35 cellular contexts compared by ENCODE assay signal in the genomic region with DNA sequence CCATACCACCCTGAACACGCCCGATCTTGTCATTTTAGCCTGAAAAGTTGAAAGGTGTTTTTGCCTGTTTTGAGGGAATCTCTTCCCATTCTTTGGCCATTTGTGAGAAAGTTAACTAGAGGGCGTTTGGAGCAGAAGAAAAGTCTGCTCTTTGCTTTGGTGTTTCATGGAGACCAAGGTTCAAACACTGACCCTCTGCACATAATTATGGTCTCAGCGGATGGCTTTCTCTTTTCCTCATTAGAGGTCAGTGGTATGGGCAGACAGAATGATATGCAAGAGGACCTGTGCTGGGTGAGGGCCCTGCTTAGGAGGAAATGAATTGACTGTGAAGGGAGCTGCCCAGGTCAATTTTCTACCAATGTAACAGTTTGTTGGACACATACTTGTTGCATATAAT.
"Had no signal": no experiment of that assay in that cellular context is flagged by ENCODE, and none has a peak within 500 bp of the region (broad histone marks: within the 10 kb centered on the region; RNA-seq: fewer than 3 reads in every experiment).

No MANE protein-coding gene starts in this region.

- H3K4me1 ChIP-seq: esophagus muscularis mucosa, foreskin keratinocyte, gastrocnemius medialis had no signal

- H3K36me3 ChIP-seq: brain microvascular endothelial cell, esophagus muscularis mucosa, gastrocnemius medialis, heart left ventricle, WERI-Rb-1 had no signal

- H3K27ac ChIP-seq: brain microvascular endothelial cell, coronary artery, dorsolateral prefrontal cortex, esophagus muscularis mucosa, foreskin keratinocyte, gastrocnemius medialis, heart left ventricle, WERI-Rb-1 had no signal

- FAIRE-seq: astrocyte, bronchial epithelial cell had no signal

- H3K27me3 Mint-ChIP-seq: dendritic cell treated with granulocyte-macrophage colony-stimulating factor and Interleukin-4, amounts not matched to agents 40 ng/mL and 50 ng/mL, for 4 days had no signal

- ATAC-seq: activated CD4-positive, alpha-beta T cell treated with anti-CD3 and anti-CD28 coated beads for 36 hours; activated CD8-positive, alpha-beta memory T cell treated with anti-CD3 and anti-CD28 coated beads, Interleukin-2, amount 10 ng/mL, durations not matched to agents 7 days and 5 days; activated CD8-positive, alpha-beta T cell treated with anti-CD3 and anti-CD28 coated beads, Interleukin-2, amount 10 ng/mL, durations not matched to agents 7 days and 5 days; activated naive CD4-positive, alpha-beta T cell treated with anti-CD3 and anti-CD28 coated beads, Interleukin-2, amount 50 U/mL, for 72 hours; foreskin keratinocyte; gastrocnemius medialis; heart left ventricle; T-helper 17 cell had no signal

- H3K27ac Mint-ChIP-seq: activated CD4-positive, alpha-beta memory T cell treated with anti-CD3 and anti-CD28 coated beads for 36 hours; activated CD4-positive, alpha-beta T cell treated with anti-CD3 and anti-CD28 coated beads for 36 hours; activated CD4-positive, alpha-beta T cell treated with anti-CD3 and anti-CD28 coated beads, Interleukin-2, amount 10 ng/mL, durations not matched to agents 24 days and 14 days; activated CD8-positive, alpha-beta memory T cell treated with anti-CD3 and anti-CD28 coated beads, Interleukin-2, amount 10 ng/mL, durations not matched to agents 7 days and 5 days; activated CD8-positive, alpha-beta T cell treated with anti-CD3 and anti-CD28 coated beads, Interleukin-2, amount 10 ng/mL, durations not matched to agents 7 days and 5 days; activated naive CD4-positive, alpha-beta T cell treated with anti-CD3 and anti-CD28 coated beads, Interleukin-2, amount 10 ng/mL, durations not matched to agents 7 days and 5 days; activated naive CD4-positive, alpha-beta T cell treated with anti-CD3 and anti-CD28 coated beads, Interleukin-2, amount 50 U/mL, for 72 hours; activated T-helper 1 cell treated with anti-CD3 and anti-CD28 coated beads, Interleukin-12 subunit alpha, Interleukin-12 subunit beta, Interleukin-2, Interleukin-4 antibody, amounts not matched to agents 30 ng/mL and 10 ng/mL and 1 ng/mL, durations not matched to agents 14 hours and 24 hours and 36 hours; activated T-helper 2 cell treated with anti-CD3 and anti-CD28 coated beads, Interferon-gamma antibody, Interleukin-2, Interleukin-4, amounts not matched to agents 10 μg/mL and 5 μg/mL and 100 μg/mL, durations not matched to agents 14 hours and 24 hours and 36 hours; dendritic cell treated with granulocyte-macrophage colony-stimulating factor and Interleukin-4, amounts not matched to agents 40 ng/mL and 50 ng/mL, for 4 days; T-helper 17 cell; T-helper 2 cell treated with Interferon-gamma antibody and Interleukin-4, amounts not matched to agents 5 μg/mL and 100 μg/mL, for 36 hours had no signal

- H3K4me3 ChIP-seq: coronary artery, dorsolateral prefrontal cortex, esophagus muscularis mucosa, gastrocnemius medialis, heart left ventricle had no signal

- H3K9me3 Mint-ChIP-seq: activated CD4-positive, alpha-beta memory T cell treated with anti-CD3 and anti-CD28 coated beads for 36 hours; activated CD4-positive, alpha-beta T cell treated with anti-CD3 and anti-CD28 coated beads, Interleukin-2, amount 10 ng/mL, durations not matched to agents 24 days and 14 days; activated naive CD4-positive, alpha-beta T cell treated with anti-CD3 and anti-CD28 coated beads, Interleukin-2, amount 10 ng/mL, durations not matched to agents 7 days and 5 days; activated naive CD4-positive, alpha-beta T cell treated with anti-CD3 and anti-CD28 coated beads, Interleukin-2, amount 50 U/mL, for 72 hours; activated T-helper 2 cell treated with anti-CD3 and anti-CD28 coated beads, Interferon-gamma antibody, Interleukin-2, Interleukin-4, amounts not matched to agents 10 μg/mL and 5 μg/mL and 100 μg/mL, durations not matched to agents 14 hours and 24 hours and 36 hours; central memory CD8-positive, alpha-beta T cell; T-helper 2 cell treated with Interferon-gamma antibody and Interleukin-4, amounts not matched to agents 5 μg/mL and 100 μg/mL, for 36 hours had no signal

- H3K36me3 Mint-ChIP-seq: activated CD4-positive, alpha-beta memory T cell treated with anti-CD3 and anti-CD28 coated beads for 36 hours; activated CD8-positive, alpha-beta memory T cell treated with anti-CD3 and anti-CD28 coated beads, Interleukin-2, amount 10 ng/mL, durations not matched to agents 7 days and 5 days; activated naive CD4-positive, alpha-beta T cell treated with anti-CD3 and anti-CD28 coated beads, Interleukin-2, amount 10 ng/mL, durations not matched to agents 7 days and 5 days; activated naive CD4-positive, alpha-beta T cell treated with anti-CD3 and anti-CD28 coated beads, Interleukin-2, amount 50 U/mL, for 72 hours had no signal

- H3K9me3 ChIP-seq: esophagus muscularis mucosa, gastrocnemius medialis, heart left ventricle had no signal

- H3K27me3 ChIP-seq: brain microvascular endothelial cell, dorsolateral prefrontal cortex, esophagus muscularis mucosa, foreskin keratinocyte, gastrocnemius medialis, heart left ventricle had no signal

- DNase-seq: activated CD4-positive, alpha-beta memory T cell treated with anti-CD3 and anti-CD28 coated beads for 36 hours; activated CD4-positive, alpha-beta T cell treated with anti-CD3 and anti-CD28 coated beads for 36 hours; activated CD4-positive, alpha-beta T cell treated with anti-CD3 and anti-CD28 coated beads, Interleukin-2, amount 10 ng/mL, durations not matched to agents 24 days and 14 days; activated CD4-positive, CD25-positive, alpha-beta regulatory T cell; activated CD4-positive, CD25-positive, alpha-beta regulatory T cell treated with anti-CD3 and anti-CD28 coated beads, Interleukin-2, amount 50 U/mL, for 72 hours; activated CD8-positive, alpha-beta memory T cell treated with anti-CD3 and anti-CD28 coated beads, Interleukin-2, amount 10 ng/mL, durations not matched to agents 7 days and 5 days; activated CD8-positive, alpha-beta memory T cell treated with anti-CD3 and anti-CD28 coated beads, Interleukin-2, amount 50 U/mL, for 4 hours; activated CD8-positive, alpha-beta T cell treated with anti-CD3 and anti-CD28 coated beads, Interleukin-2, amount 10 ng/mL, durations not matched to agents 7 days and 5 days; activated effector memory CD4-positive, alpha-beta T cell treated with anti-CD3 and anti-CD28 coated beads, Interleukin-2, amount 50 U/mL, for 16 hours; activated naive CD4-positive, alpha-beta T cell treated with anti-CD3 and anti-CD28 coated beads, Interleukin-2, amount 10 ng/mL, durations not matched to agents 7 days and 5 days; activated T-cell treated with anti-CD3 and anti-CD28 coated beads, Interleukin-2, amount 50 U/mL, for 1 hour; activated T-cell treated with anti-CD3 and anti-CD28 coated beads, Interleukin-2, amount 50 U/mL, for 48 hours; amniotic stem cell; anterior cingulate cortex; brain microvascular endothelial cell; dorsolateral prefrontal cortex; effector memory CD4-positive, alpha-beta T cell; erythroblast; foreskin keratinocyte; gastrocnemius medialis; glutamatergic neuron; heart left ventricle; T-helper 17 cell; T1000; WERI-Rb-1 had no signal

- H3K4me3 Mint-ChIP-seq: activated CD4-positive, alpha-beta memory T cell treated with anti-CD3 and anti-CD28 coated beads for 36 hours; activated CD4-positive, alpha-beta T cell treated with anti-CD3 and anti-CD28 coated beads for 36 hours; activated CD4-positive, alpha-beta T cell treated with anti-CD3 and anti-CD28 coated beads, Interleukin-2, amount 10 ng/mL, durations not matched to agents 24 days and 14 days; activated CD8-positive, alpha-beta memory T cell treated with anti-CD3 and anti-CD28 coated beads, Interleukin-2, amount 10 ng/mL, durations not matched to agents 7 days and 5 days; activated CD8-positive, alpha-beta T cell treated with anti-CD3 and anti-CD28 coated beads, Interleukin-2, amount 10 ng/mL, durations not matched to agents 7 days and 5 days; activated naive CD4-positive, alpha-beta T cell treated with anti-CD3 and anti-CD28 coated beads, Interleukin-2, amount 10 ng/mL, durations not matched to agents 7 days and 5 days; activated T-helper 1 cell treated with anti-CD3 and anti-CD28 coated beads, Interleukin-12 subunit alpha, Interleukin-12 subunit beta, Interleukin-2, Interleukin-4 antibody, amounts not matched to agents 30 ng/mL and 10 ng/mL and 1 ng/mL, durations not matched to agents 14 hours and 24 hours and 36 hours; central memory CD8-positive, alpha-beta T cell; dendritic cell treated with granulocyte-macrophage colony-stimulating factor and Interleukin-4, amounts not matched to agents 40 ng/mL and 50 ng/mL, for 4 days; T-helper 17 cell; T-helper 2 cell treated with Interferon-gamma antibody and Interleukin-4, amounts not matched to agents 5 μg/mL and 100 μg/mL, for 36 hours had no signal
